Comparison of ENCODE assay signal across 25 cellular contexts in the genomic region with DNA sequence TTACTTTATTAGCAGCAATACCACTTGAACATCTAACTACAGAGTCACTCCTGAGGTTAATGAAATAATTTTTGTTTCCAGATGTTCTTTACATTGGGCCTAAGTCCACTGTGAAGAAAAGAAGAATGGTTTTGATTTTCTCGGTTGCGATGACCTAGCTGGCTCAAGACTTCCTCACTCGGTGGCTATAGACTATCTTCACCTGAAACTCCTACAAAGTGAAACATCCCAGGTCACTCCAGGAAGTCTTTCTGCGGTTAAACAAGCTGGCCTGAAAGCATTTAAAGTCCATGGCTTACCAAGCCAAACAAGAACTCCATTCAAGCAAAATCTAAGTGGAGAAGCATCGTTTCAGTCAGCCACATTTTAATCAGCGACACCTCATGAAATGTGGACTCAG. TPM values are rescaled to one million over a fixed set of nuclear protein-coding genes. Genes with fewer than 3 reads are reported as not detected.
A peak's percentile ranks its signal among the peaks of the same experiment; 100 is the strongest.
DNase-seq lines count a peak whose midpoint lies in the region; ATAC-seq and TF ChIP-seq lines count a peak whose summit lies in the region.
"Had no signal": no experiment of that assay in that cellular context is flagged by ENCODE, and none has a peak within 500 bp of the region (broad histone marks: within the 10 kb centered on the region; RNA-seq: fewer than 3 reads in every experiment).

No MANE protein-coding gene starts in this region.

- no peak for TF ChIP-seq EP300 in stomach (IDR thresholded peaks at IDR 0.05)

- H3K9me2 ChIP-seq in GM23338 (ENCODE audit: insufficient read depth) (peaks cover 24% of the 10 kb centered on the region), MM.1S (replicated peaks; ENCODE audit: insufficient read depth, low read length) (no peaks in the 10 kb centered on the region)

- H3K4me3 Mint-ChIP-seq in GM23338: no peak overlapping the region
- H3K4me3 Mint-ChIP-seq: CD4-positive, alpha-beta T cell; H9 had no signal

- H3K9me3 Mint-ChIP-seq in GM23338: no peaks in the 10 kb centered on the region
- H3K9me3 Mint-ChIP-seq: CD4-positive, alpha-beta T cell had no signal

- peaks cover 10% of the 10 kb centered on the region for H3K4me1 Mint-ChIP-seq in GM23338

- TF ChIP-seq CTCF in GM23338 (conservative IDR thresholded peaks at IDR 0.05; ENCODE audit: low read depth in 2 of 2) (no peak), MM.1S (IDR thresholded peaks at IDR 0.05; ENCODE audit: low read length) (no peak), stomach (IDR thresholded peaks at IDR 0.05) (no peak)

- H3K4me1 ChIP-seq in GM23338 (ENCODE audit: insufficient read depth): peaks cover 6% of the 10 kb centered on the region; the same call in 1 of the 2 replicates
- H3K4me1 ChIP-seq in MM.1S (ENCODE audit: low read length): peaks cover 18% of the 10 kb centered on the region
- H3K4me1 ChIP-seq in stomach: peaks cover 0 to 20% (median 4%) of the 10 kb centered on the region in 4 donors

- no peak overlapping the region for H3K9ac ChIP-seq in MM.1S (ENCODE audit: low read length)
- H3K9ac ChIP-seq: BLaER1 treated with 17β-estradiol and CSF1 and Interleukin-3, amounts not matched to agents 10 nM and 100 nM had no signal

- no peak overlapping the region for H3K4me2 ChIP-seq in GM23338
- H3K4me2 ChIP-seq in MM.1S (ENCODE audit: low read depth, low read length): peak overlapping the region; percentile 33; the same call in 1 of the 2 replicates
- H3K4me2 ChIP-seq: A549; BLaER1 treated with 17β-estradiol and CSF1 and Interleukin-3, amounts not matched to agents 10 nM and 100 nM had no signal

- no peaks in the 10 kb centered on the region for H4K20me1 ChIP-seq in GM23338 (replicated peaks; ENCODE audit: insufficient read depth)
- H4K20me1 ChIP-seq in MM.1S (ENCODE audit: insufficient read depth, low read length): no peaks in the 10 kb centered on the region
- H4K20me1 ChIP-seq: BLaER1 treated with 17β-estradiol and CSF1 and Interleukin-3, amounts not matched to agents 10 nM and 100 nM had no signal

- H3K27ac ChIP-seq in GM23338 (ENCODE audit: low read depth): no peak overlapping the region
- peak overlapping the region; percentile 33; the same call in 1 of the 2 replicates for H3K27ac ChIP-seq in MM.1S (ENCODE audit: low read length)
- peak overlapping the region; percentile 10 to 64 (median 28) for H3K27ac ChIP-seq in stomach
- H3K27ac ChIP-seq: A549; BLaER1 treated with 17β-estradiol and CSF1 and Interleukin-3, amounts not matched to agents 10 nM and 100 nM; SK-N-MC had no signal

- peaks cover 7% of the 10 kb centered on the region for H3K27me3 Mint-ChIP-seq in GM23338 (ENCODE audit: insufficient read depth, low read depth, poor library complexity)

- no peak overlapping the region for H3K27ac Mint-ChIP-seq in GM23338
- H3K27ac Mint-ChIP-seq: CD4-positive, alpha-beta T cell; H9 had no signal

- no peak for DNase-seq in GM23338 (ENCODE audit: low spot score)
- DNase-seq in MM.1S: peak; percentile 72
- no peak for DNase-seq in stomach
- no peak for DNase-seq in HuH-7.5 (ENCODE audit: low spot score)
- no peak for DNase-seq in nucleus accumbens (lab: John Stamatoyannopoulos, UW)
- DNase-seq: AML-193; CD4-positive, alpha-beta T cell; DMS79 treated with DMSO at 0.1 percent for 48 hours; GF-D8; H9; KBM-7; MG63; NCI-H1092; NCI-H1417 treated with DMSO at 0.1 percent for 48 hours; NCI-H1694 treated with DMSO at 0.1 percent for 48 hours; NCI-H2081 treated with DMSO at 0.1 percent for 48 hours; NCI-H2171 treated with DMSO at 0.1 percent for 48 hours; NCI-H524; NCI-H748 treated with DMSO at 0.1 percent for 48 hours; SIG-M5 had no signal

- TF ChIP-seq POLR2A in stomach (IDR thresholded peaks at IDR 0.05): no peak

- no peak for ATAC-seq in GM23338
- peak; percentile 55 for ATAC-seq in esophagus mucosa
- no peak for ATAC-seq in HG02610 (IDR thresholded peaks at IDR 0.05; ENCODE audit: unreplicated experiment)
- ATAC-seq: A549 had no signal

- H2AFZ ChIP-seq in GM23338 (peak overlapping the region; percentile 61; the same call in 1 of the 2 replicates), MM.1S (ENCODE audit: low read length) (no peak overlapping the region)

- H3F3A ChIP-seq in GM23338 (replicated peaks; ENCODE audit: low read depth): 0 out of 2 replicates have a peak, but pooled peaks cover 3% of the 10 kb centered on the region
- peaks cover 6% of the 10 kb centered on the region; the same call in 1 of the 2 replicates for H3F3A ChIP-seq in MM.1S (ENCODE audit: insufficient read depth, low read length)

- H3K9me3 ChIP-seq in MM.1S (replicated peaks; ENCODE audit: insufficient read depth, low read length): no peaks in the 10 kb centered on the region
- H3K9me3 ChIP-seq in stomach: no peaks in the 10 kb centered on the region
- H3K9me3 ChIP-seq: A549; BLaER1 treated with 17β-estradiol and CSF1 and Interleukin-3, amounts not matched to agents 10 nM and 100 nM; MG63 had no signal

- no peaks in the 10 kb centered on the region for H3K27me3 ChIP-seq in GM23338 (ENCODE audit: insufficient read depth)
- no peaks in the 10 kb centered on the region for H3K27me3 ChIP-seq in MM.1S (replicated peaks; ENCODE audit: insufficient read depth, low read length)
- H3K27me3 ChIP-seq in stomach: no peaks in the 10 kb centered on the region
- H3K27me3 ChIP-seq: BLaER1 treated with 17β-estradiol and CSF1 and Interleukin-3, amounts not matched to agents 10 nM and 100 nM; MG63 had no signal

- 33 to 74% (median 61%) methylated on average over 6 of the region's 6 CpGs for whole genome bisulfite sequencing in stomach, 5 donors

- H3K79me2 ChIP-seq in GM23338 (replicated peaks; ENCODE audit: insufficient read depth) (no peaks in the 10 kb centered on the region), MM.1S (ENCODE audit: low read length) (no peaks in the 10 kb centered on the region)

- no peaks in the 10 kb centered on the region for H3K36me3 ChIP-seq in GM23338 (ENCODE audit: insufficient read depth)
- no peaks in the 10 kb centered on the region for H3K36me3 ChIP-seq in MM.1S (replicated peaks; ENCODE audit: insufficient read depth, low read length)
- H3K36me3 ChIP-seq in stomach: no peaks in the 10 kb centered on the region
- H3K36me3 ChIP-seq: BLaER1 treated with 17β-estradiol and CSF1 and Interleukin-3, amounts not matched to agents 10 nM and 100 nM; MG63 had no signal

- H3K36me3 Mint-ChIP-seq in GM23338 (ENCODE audit: low read depth): peaks cover 5% of the 10 kb centered on the region; the same call in 1 of the 3 replicates

- H3K4me3 ChIP-seq in GM23338 (no peak overlapping the region), MM.1S (ENCODE audit: low read length) (no peak overlapping the region), stomach (no peak overlapping the region)
- H3K4me3 ChIP-seq: A549; BLaER1 treated with 17β-estradiol and CSF1 and Interleukin-3, amounts not matched to agents 10 nM and 100 nM; MG63; SK-N-MC had no signal

- intact Hi-C loops in stomach (cut with DNase I; ENCODE audit: low total_unique reads): no loop called here

TF ChIP-seq in GM23338, 12 proteins besides CTCF, POLR2A, EP300 and RAD21 (continues in another document):
- TF ChIP-seq, protein P1, sequence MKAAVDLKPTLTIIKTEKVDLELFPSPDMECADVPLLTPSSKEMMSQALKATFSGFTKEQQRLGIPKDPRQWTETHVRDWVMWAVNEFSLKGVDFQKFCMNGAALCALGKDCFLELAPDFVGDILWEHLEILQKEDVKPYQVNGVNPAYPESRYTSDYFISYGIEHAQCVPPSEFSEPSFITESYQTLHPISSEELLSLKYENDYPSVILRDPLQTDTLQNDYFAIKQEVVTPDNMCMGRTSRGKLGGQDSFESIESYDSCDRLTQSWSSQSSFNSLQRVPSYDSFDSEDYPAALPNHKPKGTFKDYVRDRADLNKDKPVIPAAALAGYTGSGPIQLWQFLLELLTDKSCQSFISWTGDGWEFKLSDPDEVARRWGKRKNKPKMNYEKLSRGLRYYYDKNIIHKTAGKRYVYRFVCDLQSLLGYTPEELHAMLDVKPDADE (IDR thresholded peaks at IDR 0.05): no peak
- no peak for TF ChIP-seq STAT1 (IDR thresholded peaks at IDR 0.05; ENCODE audit: unreplicated experiment)

RNA-seq across cellular contexts. Expression of a gene that starts 13.7 kb away (rescaled TPM):
- total RNA-seq in GM23338 (2014; rRNA removed; shearing (Covaris generic)): 17.8 and 24.6 TPM in 2 replicates
- polyA plus RNA-seq in GM23338 (2016; fragmentation: Nextera tagmentation; extraction: Ambion mirVana) (23.2 and 27.6 TPM in 2 replicates), stomach (10 to 100 TPM; 20.0 to 31.2 (median 23.8) TPM)
- total RNA-seq in esophagus mucosa (9.3 TPM), stomach (100 to 1,000 TPM in 4 of 5 donors, 1 to 10 TPM in 1; 9.0 to 908 (median 235) TPM)
- total RNA-seq: CD4-positive, alpha-beta T cell had no signal
